In genomic region chr11:41404109-41404508, GRCh38 we compare ENCODE assay signal across 23 cellular contexts. TPM values are rescaled to one million over a fixed set of nuclear protein-coding genes. Genes with fewer than 3 reads are reported as not detected.
"Had no signal": no experiment of that assay in that cellular context is flagged by ENCODE, and none has a peak within 500 bp of the region (broad histone marks: within the 10 kb centered on the region; RNA-seq: fewer than 3 reads in every experiment).

No MANE protein-coding gene starts in this region.

- H3K27ac ChIP-seq: esophagus squamous epithelium, gastroesophageal sphincter, left ventricle myocardium inferior, parathyroid adenoma, prostate gland, testis, tibial nerve, upper lobe of right lung, vagina had no signal

- H3K4me3 ChIP-seq: esophagus squamous epithelium, gastroesophageal sphincter, left ventricle myocardium inferior, lung, prostate gland, testis, tibial nerve, upper lobe of right lung, vagina had no signal

- DNase-seq: dermis blood vessel endothelial cell; esophagus squamous epithelium; foreskin fibroblast; glutamatergic neuron; left ventricle myocardium inferior; mesenchymal stem cell; midbrain; occipital lobe; retina; stimulated activated CD4-positive, alpha-beta T cell treated with anti-CD3 and anti-CD28 coated beads, Interleukin-2, amount 100 ng/mL, for 24 hours; stimulated activated CD4-positive, alpha-beta T cell treated with anti-CD3 and anti-CD28 coated beads, Interleukin-4, amount 100 ng/mL, for 4 hours; stimulated activated naive B cell treated with anti-CD40 and anti-IgM and Interleukin-4, amounts not matched to agents 10 μg/mL and 1 μg/mL and 100 μg/mL, for 72 hours; stimulated activated naive CD8-positive, alpha-beta T cell treated with anti-CD3 and anti-CD28 coated beads, Interleukin-15, amount 100 ng/mL, for 72 hours; testis; upper lobe of right lung had no signal

- H3K9me3 ChIP-seq: esophagus squamous epithelium, gastroesophageal sphincter, left ventricle myocardium inferior, prostate gland, testis, tibial nerve, upper lobe of right lung, vagina had no signal

- ATAC-seq: gastroesophageal sphincter; sciatic nerve; stimulated activated naive B cell treated with anti-CD40 and anti-IgM and Interleukin-4, amounts not matched to agents 10 μg/mL and 1 μg/mL and 100 μg/mL, for 72 hours; stimulated activated naive CD8-positive, alpha-beta T cell treated with anti-CD3 and anti-CD28 coated beads, Interleukin-15, amount 100 ng/mL, for 72 hours; upper lobe of right lung had no signal

- H3K4me1 ChIP-seq: esophagus squamous epithelium, left ventricle myocardium inferior, parathyroid adenoma, prostate gland, testis, tibial nerve, upper lobe of right lung, vagina had no signal

- H3K27me3 ChIP-seq: esophagus squamous epithelium, gastroesophageal sphincter, testis, tibial nerve, upper lobe of right lung, vagina had no signal

- H2AFZ ChIP-seq: parathyroid adenoma had no signal

- H3K9ac ChIP-seq: parathyroid adenoma had no signal

- FAIRE-seq: keratinocyte had no signal

- H3K79me2 ChIP-seq: parathyroid adenoma had no signal

- H3K36me3 ChIP-seq: esophagus squamous epithelium, gastroesophageal sphincter, left ventricle myocardium inferior, prostate gland, tibial nerve, upper lobe of right lung, vagina had no signal

RNA-seq across cellular contexts. Expression of gene LRRC4C, which starts 55.3 kb away (rescaled TPM):
- total RNA-seq: dermis blood vessel endothelial cell had no signal
- polyA plus RNA-seq: keratinocyte had no signal
